ENCODE assay signal across 7 cellular contexts in genomic region chr5:9361835-9362234, GRCh38.
DNase-seq lines count a peak whose midpoint lies in the region; ATAC-seq and TF ChIP-seq lines count a peak whose summit lies in the region.

No MANE protein-coding gene starts in this region.

- peak; percentile 84 for DNase-seq in GM06990 (ENCODE audit: extremely low read depth, insufficient read length)
- peak; percentile 70 for DNase-seq in OCI-M1 (lab: John Stamatoyannopoulos, UW)
- DNase-seq in brain microvascular endothelial cell, result peak; percentile 24
- peak; percentile 75 for DNase-seq in left kidney (ENCODE audit: low read depth, low spot score)
- peak; percentile 50 to 56 for DNase-seq in thyroid gland

- 50 to 55% methylated on average over 8 of the region's 8 CpGs for WGBS in thyroid gland, 2 donors

- TF ChIP-seq POLR2A in thyroid gland (IDR thresholded peaks at IDR 0.05), result no peak

- H3K27ac ChIP-seq in brain microvascular endothelial cell (no peak overlapping the region), thyroid gland (no peak overlapping the region)

- in situ Hi-C loops in brain microvascular endothelial cell (cut with HindIII; ENCODE audit: low pct_ligation_motif_present, low sequenced_read_pairs), result no loop called here

- H3K9me3 ChIP-seq in thyroid gland, result no peaks in the 10 kb centered on the region

- peak; percentile 65 for ATAC-seq in GM19468 (IDR thresholded peaks at IDR 0.05; ENCODE audit: extremely low read depth, unreplicated experiment)
- peak; percentile 63 for ATAC-seq in HG03460 (IDR thresholded peaks at IDR 0.05; ENCODE audit: unreplicated experiment)

- no peak overlapping the region for H3K4me3 ChIP-seq in GM06990 (replicated peaks; ENCODE audit: low read depth, low read length)
- H3K4me3 ChIP-seq in brain microvascular endothelial cell (ENCODE audit: low read depth, low read length), result no peak overlapping the region
- H3K4me3 ChIP-seq in thyroid gland (replicated peaks in 1 of 3), result no peak overlapping the region

- H3K4me1 ChIP-seq in thyroid gland, result no peaks in the 10 kb centered on the region

- intact Hi-C loops in thyroid gland (cut with DNase I), result loop anchor here (5.0 kb wide), 1 partner anchor 180 kb away; no protein-coding TSS in a partner anchor

- H3K27me3 ChIP-seq in GM06990 (replicated peaks; ENCODE audit: control insufficient read depth, insufficient read depth, low read length) (no peaks in the 10 kb centered on the region), brain microvascular endothelial cell (replicated peaks) (no peaks in the 10 kb centered on the region), thyroid gland (no peaks in the 10 kb centered on the region)

- TF ChIP-seq CTCF in GM06990 (IDR thresholded peaks at IDR 0.05; ENCODE audit: insufficient read depth, low read length, poor library complexity, severe bottlenecking), result peak; percentile 81
- peak; percentile 87 for TF ChIP-seq CTCF in brain microvascular endothelial cell (IDR thresholded peaks at IDR 0.05; ENCODE audit: low read depth, low read length, missing control alignments)
- TF ChIP-seq CTCF in thyroid gland (IDR thresholded peaks at IDR 0.05), result peak; percentile 20 to 66 (median 40)

- no peaks in the 10 kb centered on the region for H3K36me3 ChIP-seq in GM06990 (ENCODE audit: control insufficient read depth, insufficient read depth, low read length)
- H3K36me3 ChIP-seq in brain microvascular endothelial cell (replicated peaks), result no peaks in the 10 kb centered on the region
- no peaks in the 10 kb centered on the region for H3K36me3 ChIP-seq in thyroid gland

Comparison
In these comparisons a context has a peak if more than half of its experiments do, and no peak if none do; other contexts are left out.
1. DNase-seq: peak in every context shown above with its lines; median percentile 84 in GM06990; 75 in left kidney; 70 in OCI-M1; 53 in thyroid gland; 24 in brain microvascular endothelial cell.